In the genomic region with DNA sequence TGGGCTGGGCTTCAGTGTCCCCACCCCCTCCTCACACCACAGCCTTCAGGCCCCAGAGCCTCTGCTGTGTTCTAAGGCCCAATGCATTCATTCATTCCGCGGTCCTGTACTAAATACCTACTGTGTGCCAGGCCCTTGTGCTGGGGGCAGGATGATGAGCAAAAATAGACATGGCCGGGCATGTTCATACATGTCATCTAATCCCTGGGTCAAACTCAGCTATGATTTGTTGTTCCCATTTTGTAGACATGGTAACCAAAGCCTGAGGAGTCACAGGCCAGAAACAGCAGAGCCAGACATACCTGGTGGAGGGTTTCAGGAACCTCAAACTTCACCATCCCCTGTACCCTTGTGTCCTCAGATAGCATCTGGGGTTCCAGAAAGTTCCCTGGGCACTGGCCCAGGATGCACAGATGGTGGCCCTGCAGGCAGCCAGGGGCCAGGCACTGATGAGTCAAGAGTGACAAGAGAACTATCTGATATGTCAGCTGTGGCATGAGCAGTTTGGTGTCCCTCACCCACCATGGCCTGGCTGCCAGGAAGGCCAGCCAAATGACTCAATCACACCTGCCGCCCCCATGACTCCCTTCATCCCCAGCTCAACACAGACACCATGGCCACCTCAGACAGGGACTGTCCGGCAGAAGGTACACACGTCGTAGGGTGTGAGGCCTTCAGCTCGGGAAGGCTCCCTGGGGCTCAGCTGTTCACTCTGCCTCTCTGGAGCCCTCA, we compare ENCODE assay signal across 9 cellular contexts. TPM values are rescaled to one million over a fixed set of nuclear protein-coding genes. Genes with fewer than 3 reads are reported as not detected.
DNase-seq lines count a peak whose midpoint lies in the region; ATAC-seq and TF ChIP-seq lines count a peak whose summit lies in the region.
"Had no signal": no experiment of that assay in that cellular context is flagged by ENCODE, and none has a peak within 500 bp of the region (broad histone marks: within the 10 kb centered on the region; RNA-seq: fewer than 3 reads in every experiment).

No MANE protein-coding gene starts in this region.

- H3K9me3 ChIP-seq in osteoblast (ENCODE audit: low read depth, low read length), result no peaks in the 10 kb centered on the region

- peaks cover 5% of the 10 kb centered on the region for H3K36me3 ChIP-seq in osteoblast (ENCODE audit: insufficient read depth, low read length)

- no peak overlapping the region for H3K4me3 ChIP-seq in osteoblast (ENCODE audit: insufficient read depth, low read length)

- peaks cover 4% of the 10 kb centered on the region for H3K79me2 ChIP-seq in osteoblast (ENCODE audit: insufficient read depth, low read length)

- no peak overlapping the region for H3K4me2 ChIP-seq in osteoblast (ENCODE audit: insufficient read depth, low read length)

- H3K4me1 ChIP-seq in osteoblast (ENCODE audit: insufficient read depth, low read length), result peaks cover 43% of the 10 kb centered on the region

- no peak overlapping the region for H2AFZ ChIP-seq in osteoblast (ENCODE audit: low read length)

- TF ChIP-seq CTCF in osteoblast (IDR thresholded peaks at IDR 0.05; ENCODE audit: extremely low read depth, low read depth, low read length), result no peak

- H4K20me1 ChIP-seq in osteoblast (ENCODE audit: insufficient read depth, low read length), result peaks cover 5% of the 10 kb centered on the region

- peaks cover 22% of the 10 kb centered on the region for H3K27me3 ChIP-seq in osteoblast (ENCODE audit: insufficient read depth, low read length)

- H3K27ac ChIP-seq in cingulate gyrus (ENCODE audit: low read depth, low read length), result peak overlapping the region; percentile 10
- peak overlapping the region; percentile 87 for H3K27ac ChIP-seq in osteoblast (ENCODE audit: low read depth, low read length)

- ATAC-seq in HG02884 (IDR thresholded peaks at IDR 0.05; ENCODE audit: unreplicated experiment), result no peak
- ATAC-seq in activated CD4-positive, CD25-positive, alpha-beta regulatory T cell treated with anti-CD3 and anti-CD28 coated beads, Interleukin-2, amount 50 U/mL, for 24 hours, result no peak

- DNase-seq in ELR (ENCODE audit: low read depth) (peak; percentile 43), LHCN-M2 (ENCODE audit: low read depth) (peak; percentile 91), osteoblast (ENCODE audit: insufficient read length, low spot score, missing footprints) (peak; percentile 86), Kasumi-1 (lab: John Stamatoyannopoulos, UW) (no peak)
- DNase-seq: SIG-M5 had no signal

RNA-seq across cellular contexts. Expression of a gene that starts 2.7 kb away (rescaled TPM):
- total RNA-seq in LHCN-M2 (2014; rRNA removed) (1.1 and 1.7 TPM in 2 replicates), osteoblast (3.2 and 4.3 TPM in 2 replicates)
- polyA plus RNA-seq in LHCN-M2 (2012), result 1.1 TPM

RNA-seq across cellular contexts. Expression of a gene that starts 6.1 kb away (rescaled TPM):
- 147 and 148 TPM in 2 replicates for total RNA-seq in LHCN-M2 (2014; rRNA removed)
- 252 TPM for polyA plus RNA-seq in LHCN-M2 (2012)
- 90.8 and 97.4 TPM in 2 replicates for total RNA-seq in osteoblast

RNA-seq across cellular contexts. Expression of a gene that starts 7.2 kb away (rescaled TPM):
- 45.8 and 53.4 TPM in 2 replicates for total RNA-seq in LHCN-M2 (2014; rRNA removed)
- 29.1 TPM for polyA plus RNA-seq in LHCN-M2 (2012)
- 38.6 and 42.3 TPM in 2 replicates for total RNA-seq in osteoblast

RNA-seq across cellular contexts. Expression of a gene that starts 9.4 kb away (rescaled TPM):
- not detected in 2 replicates for total RNA-seq in LHCN-M2 (2014; rRNA removed)
- polyA plus RNA-seq in LHCN-M2 (2012), result not detected
- not detected in 2 replicates for total RNA-seq in osteoblast
- total RNA-seq: dermis microvascular lymphatic vessel endothelial cell had no signal

RNA-seq across cellular contexts. Expression of a gene that starts 33.0 kb away (rescaled TPM):
- total RNA-seq in LHCN-M2 (2014; rRNA removed) (0.75 and 0.96 TPM in 2 replicates), osteoblast (0.29 TPM in 1 of 2 replicates, not detected in the other)
- 0.05 TPM for polyA plus RNA-seq in LHCN-M2 (2012)
- total RNA-seq: dermis microvascular lymphatic vessel endothelial cell had no signal

Comparison
In these comparisons a context has a peak if more than half of its experiments do, and no peak if none do; other contexts are left out.
1. DNase-seq: peak in ELR (single experiment), LHCN-M2 (single experiment) and osteoblast (single experiment); none in Kasumi-1 (0 of 2).